27 cellular contexts compared by ENCODE assay signal in the genomic region with DNA sequence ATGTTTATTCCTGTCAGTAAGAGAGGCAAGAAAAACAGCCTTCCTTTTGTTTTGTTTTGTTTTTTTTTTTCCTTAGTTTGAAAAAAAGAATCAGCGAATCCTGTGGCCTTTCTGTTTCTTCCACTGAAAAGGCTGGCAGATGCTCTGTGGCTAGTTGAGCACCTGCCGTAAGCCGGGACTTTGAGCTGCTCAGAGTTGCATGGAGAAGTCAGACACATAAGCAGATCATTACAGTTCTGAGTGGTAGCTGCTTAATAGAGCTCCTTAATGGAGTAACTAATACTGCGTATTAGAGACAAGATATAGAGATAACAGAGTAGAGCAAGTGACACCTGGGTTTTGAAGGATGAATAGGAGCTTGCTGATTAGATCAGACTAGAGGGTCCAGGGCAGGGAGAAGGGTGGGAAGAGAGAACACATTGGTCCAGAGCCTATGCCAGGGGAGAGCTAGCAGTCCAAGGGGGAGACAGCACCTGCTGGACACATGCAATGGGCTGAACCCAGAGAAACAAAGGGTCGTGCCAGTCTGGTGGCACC.
DNase-seq lines count a peak whose midpoint lies in the region; ATAC-seq and TF ChIP-seq lines count a peak whose summit lies in the region.
"Had no signal": no experiment of that assay in that cellular context is flagged by ENCODE, and none has a peak within 500 bp of the region (broad histone marks: within the 10 kb centered on the region; RNA-seq: fewer than 3 reads in every experiment).

No MANE protein-coding gene starts in this region.

- no peak overlapping the region for H2BK5ac ChIP-seq in mesendoderm (ENCODE audit: low read length)

- H3K27me3 ChIP-seq in gastrocnemius medialis (no peaks in the 10 kb centered on the region), mesendoderm (ENCODE audit: insufficient read depth, low read length, poor library complexity) (no peaks in the 10 kb centered on the region)
- H3K27me3 ChIP-seq: adrenal gland had no signal

- peak overlapping the region; percentile 11 to 85 (median 78) for H3K27ac Mint-ChIP-seq in brain
- H3K27ac Mint-ChIP-seq: activated CD4-positive, alpha-beta T cell treated with anti-CD3 and anti-CD28 coated beads, Interleukin-2, amount 10 ng/mL, durations not matched to agents 24 days and 14 days; CD4-positive, alpha-beta memory T cell; memory B cell; stimulated activated naive CD8-positive, alpha-beta T cell treated with anti-CD3 and anti-CD28 coated beads, Interleukin-15, Interleukin-2, amounts not matched to agents 100 ng/mL and 50 ng/mL, for 24 hours had no signal

- H3K56ac ChIP-seq in mesendoderm (ENCODE audit: low read length), result no peak overlapping the region

- H3K4ac ChIP-seq in mesendoderm (ENCODE audit: low read depth, low read length), result no peak overlapping the region

- H2BK15ac ChIP-seq in mesendoderm (replicated peaks; ENCODE audit: low read depth), result no peak overlapping the region

- no peak for TF ChIP-seq POLR2A in gastrocnemius medialis (IDR thresholded peaks at IDR 0.05)

- H3K27me3 Mint-ChIP-seq in brain, result peaks cover 21% of the 10 kb centered on the region

- H3K36me3 ChIP-seq in gastrocnemius medialis (no peaks in the 10 kb centered on the region), mesendoderm (ENCODE audit: control insufficient read depth, insufficient read depth, low read length) (no peaks in the 10 kb centered on the region)
- H3K36me3 ChIP-seq: adrenal gland, colonic mucosa, sigmoid colon, thoracic aorta had no signal

- H3K4me3 ChIP-seq in gastrocnemius medialis (no peak overlapping the region), mesendoderm (ENCODE audit: low read length) (no peak overlapping the region)
- H3K4me3 ChIP-seq: adrenal gland, colonic mucosa, sigmoid colon, thoracic aorta had no signal

- no peak overlapping the region for H4K8ac ChIP-seq in mesendoderm (ENCODE audit: low read depth, low read length)

- no peak overlapping the region for H3K18ac ChIP-seq in mesendoderm (ENCODE audit: low read length)

- H3K79me2 ChIP-seq in mesendoderm (ENCODE audit: control insufficient read depth, insufficient read depth, low read length), result no peaks in the 10 kb centered on the region

- DNase-seq in NCI-H2107 treated with DMSO at 0.1 percent for 48 hours (lab: John Stamatoyannopoulos, UW; ENCODE audit: unreplicated experiment) (peak; percentile 68), NCI-H2107 (lab: John Stamatoyannopoulos, UW) (no peak), NCI-H2171 (lab: John Stamatoyannopoulos, UW) (peak; percentile 69), gastrocnemius medialis (no peak), mesendoderm (no peak)
- no peak for DNase-seq in stimulated activated CD4-positive, alpha-beta T cell treated with anti-CD3 and anti-CD28 coated beads, Interleukin-2, amount 100 ng/mL, for 48 hours
- DNase-seq: activated CD4-positive, alpha-beta T cell treated with anti-CD3 and anti-CD28 coated beads, Interleukin-2, amount 10 ng/mL, durations not matched to agents 24 days and 14 days; activated naive CD4-positive, alpha-beta T cell treated with Interleukin-2 at 50 U/mL for 16 hours; activated T-cell treated with anti-CD3 and anti-CD28 coated beads, Interleukin-2, amount 50 U/mL, for 48 hours; adrenal gland; CD4-positive, alpha-beta memory T cell; colonic mucosa; DMS153; effector memory CD4-positive, alpha-beta T cell; GOT3; Kasumi-1; MV-4-11; NCI-H1436 treated with DMSO at 0.1 percent for 48 hours; NCI-H2227 treated with DMSO at 0.1 percent for 48 hours; NCI-H748 treated with DMSO at 0.1 percent for 48 hours; sigmoid colon had no signal

- TF ChIP-seq CTCF in brain (conservative IDR thresholded peaks at IDR 0.05), result no peak
- no peak for TF ChIP-seq CTCF in gastrocnemius medialis (IDR thresholded peaks at IDR 0.05 in 4 of 5, conservative IDR thresholded peaks at IDR 0.05 in 1 of 5)

- in situ Hi-C loops in gastrocnemius medialis (cut with MboI; ENCODE audit: low sequenced_read_pairs in 4 of 4), result loop anchor here in 1 of 4 donors (10.0 kb wide), 2 partner anchors 72 to 132 kb away; partner anchors contain the start of gene TSPAN9

- no peak overlapping the region for H3K4me2 ChIP-seq in mesendoderm (ENCODE audit: low read length)

- intact Hi-C loops in gastrocnemius medialis (cut with DNase I; ENCODE audit: low total_unique reads), result no loop called here

- no peaks in the 10 kb centered on the region for H3K79me1 ChIP-seq in mesendoderm (ENCODE audit: low read length)

- H2BK120ac ChIP-seq in mesendoderm (ENCODE audit: low read depth, low read length), result no peak overlapping the region

- H3K9ac ChIP-seq in mesendoderm (ENCODE audit: low read length), result no peak overlapping the region

- no peaks in the 10 kb centered on the region for H3K9me3 ChIP-seq in gastrocnemius medialis
- H3K9me3 ChIP-seq: adrenal gland, colonic mucosa, sigmoid colon, thoracic aorta had no signal

- H4K5ac ChIP-seq in mesendoderm (ENCODE audit: low read length), result no peak overlapping the region

- ATAC-seq in gastrocnemius medialis (no peak), GM21367 (IDR thresholded peaks at IDR 0.05; ENCODE audit: unreplicated experiment) (no peak)

- no peak overlapping the region for H3K23ac ChIP-seq in mesendoderm (ENCODE audit: low read length)

- H3K27ac ChIP-seq in gastrocnemius medialis (peak overlapping the region in 3 of 4 donors; percentile 53 to 65 (median 54)), mesendoderm (ENCODE audit: low read depth, low read length) (no peak overlapping the region)
- H3K27ac ChIP-seq: colonic mucosa, RWPE1, sigmoid colon had no signal

- H3K4me1 ChIP-seq in gastrocnemius medialis, result peaks cover 34 to 39% of the 10 kb centered on the region in 2 donors
- H3K4me1 ChIP-seq in mesendoderm (ENCODE audit: control insufficient read depth, low read depth, low read length), result no peaks in the 10 kb centered on the region
- H3K4me1 ChIP-seq: adrenal gland, colonic mucosa had no signal

- H3K9me3 Mint-ChIP-seq in brain, result peaks cover 0 to 2% (median 0%) of the 10 kb centered on the region in 5 experiments
- H3K9me3 Mint-ChIP-seq: activated CD4-positive, alpha-beta T cell treated with anti-CD3 and anti-CD28 coated beads, Interleukin-2, amount 10 ng/mL, durations not matched to agents 24 days and 14 days; CD4-positive, alpha-beta memory T cell; memory B cell; stimulated activated naive CD8-positive, alpha-beta T cell treated with anti-CD3 and anti-CD28 coated beads, Interleukin-15, Interleukin-2, amounts not matched to agents 100 ng/mL and 50 ng/mL, for 24 hours had no signal

- peaks cover 78% of the 10 kb centered on the region for H3K4me1 Mint-ChIP-seq in brain
- H3K4me1 Mint-ChIP-seq: activated CD4-positive, alpha-beta T cell treated with anti-CD3 and anti-CD28 coated beads, Interleukin-2, amount 10 ng/mL, durations not matched to agents 24 days and 14 days had no signal

- H3K4me3 Mint-ChIP-seq in brain, result peak overlapping the region in 2 of 5 experiments; percentile 23 to 72
- H3K4me3 Mint-ChIP-seq: activated CD4-positive, alpha-beta T cell treated with anti-CD3 and anti-CD28 coated beads, Interleukin-2, amount 10 ng/mL, durations not matched to agents 24 days and 14 days; CD4-positive, alpha-beta memory T cell; memory B cell; stimulated activated naive CD8-positive, alpha-beta T cell treated with anti-CD3 and anti-CD28 coated beads, Interleukin-15, Interleukin-2, amounts not matched to agents 100 ng/mL and 50 ng/mL, for 24 hours had no signal

- no peak overlapping the region for H2AK5ac ChIP-seq in mesendoderm (ENCODE audit: low read length)

- no CpG with 5 or more reads among the region's 5 CpGs for WGBS in mesendoderm (ENCODE audit: extremely low coverage, insufficient coverage, low lambda C conversion rate)

- peaks cover 12% of the 10 kb centered on the region for H3K36me3 Mint-ChIP-seq in brain
- H3K36me3 Mint-ChIP-seq: CD4-positive, alpha-beta memory T cell; memory B cell had no signal

Comparison
In these comparisons a context has a peak if more than half of its experiments do, and no peak if none do; other contexts are left out.
1. DNase-seq: peak in NCI-H2107 treated with DMSO at 0.1 percent for 48 hours (single experiment) and NCI-H2171 (single experiment); none in NCI-H2107 (single experiment), gastrocnemius medialis (0 of 2), mesendoderm (single experiment) and stimulated activated CD4-positive, alpha-beta T cell treated with anti-CD3 and anti-CD28 coated beads, Interleukin-2, amount 100 ng/mL, for 48 hours (0 of 2).